In genomic region chr4:173231916-173232315, GRCh38 we compare ENCODE assay signal across 8 cellular contexts.
DNase-seq lines count a peak whose midpoint lies in the region; ATAC-seq, FAIRE-seq and TF ChIP-seq lines count a peak whose summit lies in the region.

No MANE protein-coding gene starts in this region.

- no peaks in the 10 kb centered on the region for H3K9me3 Mint-ChIP-seq in astrocyte (ENCODE audit: unreplicated experiment)
- H3K9me3 Mint-ChIP-seq in natural killer cell treated with Interleukin-12 subunit alpha and Interleukin-12 subunit beta and Interleukin-15 and Interleukin-18, amount 100 ng/mL, for 72 hours, result no peaks in the 10 kb centered on the region

- TF ChIP-seq CTCF in astrocyte (IDR thresholded peaks at IDR 0.05; ENCODE audit: insufficient read depth, low read depth, low read length), result no peak

- peaks cover 4% of the 10 kb centered on the region for H3K36me3 Mint-ChIP-seq in astrocyte (ENCODE audit: low read depth, unreplicated experiment)
- no peaks in the 10 kb centered on the region for H3K36me3 Mint-ChIP-seq in natural killer cell treated with Interleukin-12 subunit alpha and Interleukin-12 subunit beta and Interleukin-15 and Interleukin-18, amount 100 ng/mL, for 72 hours

- no peak for FAIRE-seq in astrocyte (lab: Jason Lieb, UNC)

- H3K27me3 Mint-ChIP-seq in astrocyte (ENCODE audit: low read depth, unreplicated experiment), result no peaks in the 10 kb centered on the region
- H3K27me3 Mint-ChIP-seq in natural killer cell treated with Interleukin-12 subunit alpha and Interleukin-12 subunit beta and Interleukin-15 and Interleukin-18, amount 100 ng/mL, for 72 hours, result no peaks in the 10 kb centered on the region

- H3K27me3 ChIP-seq in astrocyte (ENCODE audit: insufficient read depth, low read length), result no peaks in the 10 kb centered on the region

- H3K36me3 ChIP-seq in astrocyte (ENCODE audit: insufficient read depth, low read length), result no peaks in the 10 kb centered on the region

- H3K4me1 ChIP-seq in astrocyte (ENCODE audit: insufficient read depth, low read length), result no peaks in the 10 kb centered on the region

- H3K27ac Mint-ChIP-seq in astrocyte (ENCODE audit: unreplicated experiment), result peak overlapping the region; percentile 73
- peak overlapping the region in 1 of 2 donors; percentile 29 for H3K27ac Mint-ChIP-seq in natural killer cell treated with Interleukin-12 subunit alpha and Interleukin-12 subunit beta and Interleukin-15 and Interleukin-18, amount 100 ng/mL, for 72 hours

- ATAC-seq in GM18858 (IDR thresholded peaks at IDR 0.05; ENCODE audit: unreplicated experiment), result peak; percentile 56
- ATAC-seq in HG03442 (IDR thresholded peaks at IDR 0.05; ENCODE audit: unreplicated experiment), result peak; percentile 41
- ATAC-seq in natural killer cell treated with Interleukin-12 subunit alpha and Interleukin-12 subunit beta and Interleukin-15 and Interleukin-18, amount 100 ng/mL, for 72 hours, result no peak
- no peak for ATAC-seq in HG02973 (IDR thresholded peaks at IDR 0.05; ENCODE audit: unreplicated experiment)

- no peak overlapping the region for H3K27ac ChIP-seq in astrocyte (ENCODE audit: low read depth, low read length)

- H3K9ac ChIP-seq in astrocyte (ENCODE audit: low read length), result no peak overlapping the region

- no peak overlapping the region for H3K4me2 ChIP-seq in astrocyte (ENCODE audit: low read length)

- DNase-seq in astrocyte (ENCODE audit: low read depth) (no peak), myocyte (ENCODE audit: low read depth) (peak; percentile 52), NCI-H146 (lab: John Stamatoyannopoulos, UW) (no peak)
- DNase-seq in natural killer cell treated with Interleukin-12 subunit alpha and Interleukin-12 subunit beta and Interleukin-15 and Interleukin-18, amount 100 ng/mL, for 72 hours (ENCODE audit: low spot score), result no peak
- DNase-seq in NK-92 treated with Interleukin-12 subunit alpha and Interleukin-12 subunit beta, amount 100 ng/mL, for 24 hours (lab: John Stamatoyannopoulos, UW), result no peak

- H2AFZ ChIP-seq in astrocyte (ENCODE audit: low read depth, low read length), result no peak overlapping the region

- H4K20me1 ChIP-seq in astrocyte (ENCODE audit: insufficient read depth, low read length), result peaks cover 8% of the 10 kb centered on the region

- no peak overlapping the region for H3K4me3 Mint-ChIP-seq in astrocyte (ENCODE audit: unreplicated experiment)
- H3K4me3 Mint-ChIP-seq in natural killer cell treated with Interleukin-12 subunit alpha and Interleukin-12 subunit beta and Interleukin-15 and Interleukin-18, amount 100 ng/mL, for 72 hours, result no peak overlapping the region

- peaks cover 20% of the 10 kb centered on the region for H3K4me1 Mint-ChIP-seq in astrocyte (ENCODE audit: low read depth, unreplicated experiment)
- H3K4me1 Mint-ChIP-seq in natural killer cell treated with Interleukin-12 subunit alpha and Interleukin-12 subunit beta and Interleukin-15 and Interleukin-18, amount 100 ng/mL, for 72 hours (ENCODE audit: low read depth in 2 of 2), result peaks cover 5 to 13% of the 10 kb centered on the region in 2 donors

- H3K9me3 ChIP-seq in astrocyte (ENCODE audit: insufficient read depth, low read depth, low read length), result no peaks in the 10 kb centered on the region

- no peaks in the 10 kb centered on the region for H3K79me2 ChIP-seq in astrocyte (ENCODE audit: insufficient read depth, low read length)

- H3K4me3 ChIP-seq in astrocyte (ENCODE audit: insufficient read depth, low read depth, low read length), result no peak overlapping the region

Comparison
In these comparisons a context has a peak if more than half of its experiments do, and no peak if none do; other contexts are left out.
1. ATAC-seq: peak in GM18858 (single experiment) and HG03442 (single experiment); none in natural killer cell treated with Interleukin-12 subunit alpha and Interleukin-12 subunit beta and Interleukin-15 and Interleukin-18, amount 100 ng/mL, for 72 hours (0 of 2) and HG02973 (single experiment).